In the genomic region with DNA sequence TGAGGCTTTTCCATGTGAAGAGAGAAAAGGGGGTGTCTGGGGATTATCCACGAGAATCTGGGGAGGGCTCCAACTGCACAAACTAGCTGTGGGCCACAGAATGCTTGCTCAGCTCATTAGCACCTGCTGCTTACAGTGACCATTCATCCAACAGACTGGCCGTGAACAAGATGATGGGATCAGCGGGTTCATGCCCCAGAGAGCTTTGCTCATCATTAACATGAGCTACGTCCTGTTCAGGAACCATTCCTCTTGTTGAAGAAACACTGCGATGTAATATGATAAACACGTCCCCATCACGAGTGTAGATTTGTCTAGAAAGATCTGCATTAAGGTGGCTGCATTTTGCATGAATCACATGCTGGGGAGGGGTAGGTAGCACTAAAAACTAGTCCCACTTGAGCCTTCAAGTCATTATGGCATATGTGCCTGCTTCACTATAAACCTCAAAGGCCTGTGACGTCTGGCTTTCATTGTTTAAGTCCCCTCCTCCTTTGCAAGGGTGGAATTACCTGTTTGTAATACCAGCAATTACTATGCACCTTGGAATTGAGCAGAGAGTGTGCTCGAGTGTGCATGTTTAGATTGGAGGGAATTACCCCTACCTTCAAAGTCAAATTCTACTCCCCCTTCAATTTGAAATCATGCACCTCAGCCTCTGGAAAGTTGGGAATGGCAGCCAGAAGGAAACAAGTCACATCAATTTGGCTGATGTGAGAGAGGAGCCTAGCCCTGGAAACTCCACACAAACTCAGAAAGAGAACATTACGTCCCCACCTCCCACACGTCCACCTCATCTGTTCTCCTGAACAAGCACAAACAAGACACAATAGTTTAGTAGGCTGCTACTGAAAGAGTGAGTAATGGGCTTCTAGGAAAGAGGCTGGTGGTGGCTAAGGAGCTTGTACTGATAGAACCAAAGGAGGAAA, we compare ENCODE assay signal across 8 cellular contexts. TPM values are rescaled to one million over a fixed set of nuclear protein-coding genes. Genes with fewer than 3 reads are reported as not detected.
A peak's percentile ranks its signal among the peaks of the same experiment; 100 is the strongest.
DNase-seq lines count a peak whose midpoint lies in the region; ATAC-seq and TF ChIP-seq lines count a peak whose summit lies in the region.

No MANE protein-coding gene starts in this region.

- H3K79me1 ChIP-seq in mesendoderm (ENCODE audit: low read length): peaks cover 40% of the 10 kb centered on the region

- H3K56ac ChIP-seq in mesendoderm (ENCODE audit: low read length): peak overlapping the region; percentile 11

- no peaks in the 10 kb centered on the region for H3K9me3 Mint-ChIP-seq in activated naive CD8-positive, alpha-beta T cell treated with anti-CD3 and anti-CD28 coated beads for 36 hours

- H3K4me1 ChIP-seq in mesendoderm (ENCODE audit: control insufficient read depth, low read depth, low read length) (peaks cover 7% of the 10 kb centered on the region), stomach (peaks cover 60 to 81% (median 79%) of the 10 kb centered on the region in 4 donors)

- H3K27me3 ChIP-seq in mesendoderm (ENCODE audit: insufficient read depth, low read length, poor library complexity) (no peaks in the 10 kb centered on the region), stomach (no peaks in the 10 kb centered on the region)

- H4K8ac ChIP-seq in mesendoderm (ENCODE audit: low read depth, low read length): no peak overlapping the region

- peaks cover 61% of the 10 kb centered on the region for H3K4me1 Mint-ChIP-seq in activated naive CD8-positive, alpha-beta T cell treated with anti-CD3 and anti-CD28 coated beads for 36 hours

- ATAC-seq in HG02798 (IDR thresholded peaks at IDR 0.05; ENCODE audit: poor library complexity, unreplicated experiment) (no peak), GM21390 (IDR thresholded peaks at IDR 0.05; ENCODE audit: unreplicated experiment) (no peak)

- no peaks in the 10 kb centered on the region for H3K27me3 Mint-ChIP-seq in activated naive CD8-positive, alpha-beta T cell treated with anti-CD3 and anti-CD28 coated beads for 36 hours

- peak overlapping the region; percentile 100 for H3K4me3 Mint-ChIP-seq in activated naive CD8-positive, alpha-beta T cell treated with anti-CD3 and anti-CD28 coated beads for 36 hours

- H3K18ac ChIP-seq in mesendoderm (ENCODE audit: low read length): no peak overlapping the region

- no peak overlapping the region for H3K27ac ChIP-seq in mesendoderm (ENCODE audit: low read depth, low read length)
- H3K27ac ChIP-seq in stomach: peak overlapping the region; percentile 91 to 97 (median 92)

- TF ChIP-seq POLR2A in stomach (IDR thresholded peaks at IDR 0.05): no peak

- H3K9me3 ChIP-seq in stomach: no peaks in the 10 kb centered on the region

- DNase-seq in NCI-H82 (lab: John Stamatoyannopoulos, UW) (peak; percentile 30), NCI-H82 treated with DMSO at 0.1 percent for 48 hours (lab: John Stamatoyannopoulos, UW; ENCODE audit: unreplicated experiment) (no peak), mesendoderm (no peak), stomach (peak; percentile 63), HT-29 (ENCODE audit: low spot score) (no peak)
- peak; percentile 74 for DNase-seq in activated naive CD8-positive, alpha-beta T cell treated with anti-CD3 and anti-CD28 coated beads for 36 hours

- H2AK5ac ChIP-seq in mesendoderm (ENCODE audit: low read length): no peak overlapping the region

- no peak for TF ChIP-seq CTCF in stomach (IDR thresholded peaks at IDR 0.05)

- no peak overlapping the region for H4K5ac ChIP-seq in mesendoderm (ENCODE audit: low read length)

- H3K4ac ChIP-seq in mesendoderm (ENCODE audit: low read depth, low read length): no peak overlapping the region

- H3K9ac ChIP-seq in mesendoderm (ENCODE audit: low read length): peak overlapping the region; percentile 7

- no CpG with 5 or more reads among the region's 11 CpGs for WGBS in mesendoderm (ENCODE audit: extremely low coverage, insufficient coverage, low lambda C conversion rate)
- WGBS in stomach, 5 donors: 26 to 44% (median 32%) methylated on average over 11 of the region's 11 CpGs

- TF ChIP-seq EP300 in stomach (IDR thresholded peaks at IDR 0.05): no peak

- no peak overlapping the region for H3K4me2 ChIP-seq in mesendoderm (ENCODE audit: low read length)

- no peak overlapping the region for H2BK5ac ChIP-seq in mesendoderm (ENCODE audit: low read length)

- H2BK120ac ChIP-seq in mesendoderm (ENCODE audit: low read depth, low read length): no peak overlapping the region

- H3K23ac ChIP-seq in mesendoderm (ENCODE audit: low read length): no peak overlapping the region

- H3K4me3 ChIP-seq in mesendoderm (ENCODE audit: low read length) (no peak overlapping the region), stomach (peak overlapping the region in 2 of 4 donors; percentile 11 to 99)

- intact Hi-C loops in stomach (cut with DNase I; ENCODE audit: low total_unique reads): no loop called here

- peak overlapping the region; percentile 98 for H3K27ac Mint-ChIP-seq in activated naive CD8-positive, alpha-beta T cell treated with anti-CD3 and anti-CD28 coated beads for 36 hours

- no peak overlapping the region for H2BK15ac ChIP-seq in mesendoderm (replicated peaks; ENCODE audit: low read depth)

- peaks cover 62% of the 10 kb centered on the region for H3K79me2 ChIP-seq in mesendoderm (ENCODE audit: control insufficient read depth, insufficient read depth, low read length)

- H3K36me3 ChIP-seq in mesendoderm (ENCODE audit: control insufficient read depth, insufficient read depth, low read length): peaks cover 7% of the 10 kb centered on the region
- H3K36me3 ChIP-seq in stomach: peaks cover 25 to 33% (median 32%) of the 10 kb centered on the region in 4 donors

- peaks cover 78% of the 10 kb centered on the region for H3K36me3 Mint-ChIP-seq in activated naive CD8-positive, alpha-beta T cell treated with anti-CD3 and anti-CD28 coated beads for 36 hours

RNA-seq across cellular contexts. Expression of a gene that starts 3.7 kb away (rescaled TPM):
- 10 to 100 TPM; 86.9 to 87.2 TPM for total RNA-seq in activated naive CD8-positive, alpha-beta T cell treated with anti-CD3 and anti-CD28 coated beads for 36 hours
- 29.7 TPM for polyA plus RNA-seq in mesendoderm (2013, experiment 1 of 2)
- polyA plus RNA-seq in mesendoderm (2013, experiment 2 of 2): 28.8 TPM
- 10 to 100 TPM in 2 of 5 donors, 1 to 10 TPM in 3; 1.8 to 20.0 (median 7.2) TPM for total RNA-seq in stomach
- 1 to 10 TPM; 2.6 to 3.1 (median 3.1) TPM for polyA plus RNA-seq in stomach
- 6.9 and 7.9 TPM in 2 replicates for total RNA-seq in HT-29 (2014; rRNA removed; shearing (Covaris generic))

RNA-seq across cellular contexts. Expression of a gene that starts 3.9 kb away (rescaled TPM):
- 10 to 100 TPM; 64.0 to 65.7 TPM for total RNA-seq in activated naive CD8-positive, alpha-beta T cell treated with anti-CD3 and anti-CD28 coated beads for 36 hours
- 20.6 TPM for polyA plus RNA-seq in mesendoderm (2013, experiment 1 of 2)
- 20.1 TPM for polyA plus RNA-seq in mesendoderm (2013, experiment 2 of 2)
- total RNA-seq in stomach: 10 to 100 TPM in 4 of 5 donors, 1 to 10 TPM in 1; 2.3 to 33.8 (median 15.6) TPM
- polyA plus RNA-seq in stomach: 1 to 10 TPM; 4.9 to 8.2 (median 7.8) TPM
- total RNA-seq in HT-29 (2014; rRNA removed; shearing (Covaris generic)): 44.6 and 56.1 TPM in 2 replicates

Comparison
In these comparisons a context has a peak if more than half of its experiments do, and no peak if none do; other contexts are left out.
1. DNase-seq: peak in NCI-H82 (single experiment), activated naive CD8-positive, alpha-beta T cell treated with anti-CD3 and anti-CD28 coated beads for 36 hours (single experiment) and stomach (single experiment); none in NCI-H82 treated with DMSO at 0.1 percent for 48 hours (single experiment), mesendoderm (single experiment) and HT-29 (single experiment).